17 cellular contexts compared by ENCODE assay signal in the genomic region with DNA sequence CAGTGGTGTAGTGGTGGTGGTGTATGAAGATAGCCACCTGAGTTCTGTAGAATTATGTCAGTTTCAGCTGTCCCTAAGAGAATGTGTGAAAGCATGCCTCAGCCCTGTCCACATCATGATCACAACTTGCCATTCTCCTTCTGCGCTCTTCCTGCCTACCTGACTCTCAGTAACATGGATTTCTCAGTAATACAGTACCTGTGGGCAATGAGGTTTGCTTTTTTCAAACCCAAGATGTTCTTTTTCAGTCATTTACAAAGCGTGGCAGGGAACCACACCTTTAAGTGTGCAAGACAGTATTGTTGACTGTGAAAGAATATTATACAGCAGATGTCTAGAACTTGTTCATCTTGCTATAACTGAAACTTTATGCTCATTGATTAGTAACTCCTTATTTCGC. TPM values are rescaled to one million over a fixed set of nuclear protein-coding genes. Genes with fewer than 3 reads are reported as not detected.
A peak's percentile ranks its signal among the peaks of the same experiment; 100 is the strongest.
DNase-seq lines count a peak whose midpoint lies in the region; ATAC-seq and TF ChIP-seq lines count a peak whose summit lies in the region.
"Had no signal": no experiment of that assay in that cellular context is flagged by ENCODE, and none has a peak within 500 bp of the region (broad histone marks: within the 10 kb centered on the region; RNA-seq: fewer than 3 reads in every experiment).

No MANE protein-coding gene starts in this region.

- intact Hi-C loops in CD8-positive, alpha-beta T cell (cut with DNase I, micrococcal nuclease), result no loop called here

- no peak for TF ChIP-seq CTCF in CD8-positive, alpha-beta T cell (IDR thresholded peaks at IDR 0.05)
- TF ChIP-seq CTCF in GM10266 (IDR thresholded peaks at IDR 0.05; ENCODE audit: control insufficient read depth, insufficient read depth, low read depth, missing control alignments), result no peak

- peaks cover 59% of the 10 kb centered on the region for H3K4me1 Mint-ChIP-seq in activated T-cell treated with anti-CD3 and anti-CD28 coated beads, Interleukin-2, amount 50 U/mL, for 24 hours (ENCODE audit: low read depth)
- peaks cover 68% of the 10 kb centered on the region for H3K4me1 Mint-ChIP-seq in activated T-cell treated with anti-CD3 and anti-CD28 coated beads, Interleukin-2, amount 50 U/mL, for 4 hours (ENCODE audit: low read depth)
- H3K4me1 Mint-ChIP-seq in CD8-positive, alpha-beta T cell (ENCODE audit: low read depth), result peaks cover 73% of the 10 kb centered on the region
- peaks cover 57% of the 10 kb centered on the region for H3K4me1 Mint-ChIP-seq in activated CD8-positive, alpha-beta T cell treated with anti-CD3 and anti-CD28 coated beads, Interleukin-2, amount 10 ng/mL, durations not matched to agents 7 days and 5 days (ENCODE audit: low read depth)
- peaks cover 5% of the 10 kb centered on the region for H3K4me1 Mint-ChIP-seq in memory B cell

- POLR2A ChIA-PET in CD8-positive, alpha-beta T cell (lab: Charles Lee), result interaction anchor here (1.3 kb wide), 1 partner anchor 16 kb away, joined by 7 read pairs; no protein-coding TSS in a partner anchor
- POLR2A ChIA-PET in activated CD8-positive, alpha-beta T cell treated with anti-CD3 and anti-CD28 coated beads, Interleukin-2, amount 10 ng/mL, durations not matched to agents 7 days and 5 days (lab: Charles Lee), result no interaction called here

- no peak for DNase-seq in activated T-cell treated with anti-CD3 and anti-CD28 coated beads, Interleukin-2, amount 50 U/mL, for 24 hours
- DNase-seq in activated T-cell treated with anti-CD3 and anti-CD28 coated beads, Interleukin-2, amount 50 U/mL, for 4 hours, result no peak
- DNase-seq in CD8-positive, alpha-beta T cell, result no peak
- DNase-seq in activated CD8-positive, alpha-beta T cell treated with anti-CD3 and anti-CD28 coated beads, Interleukin-2, amount 10 ng/mL, durations not matched to agents 7 days and 5 days, result no peak
- DNase-seq in memory B cell (ENCODE audit: low spot score in 2 of 2) (no peak), GM10266 (ENCODE audit: extremely low spot score) (no peak), OCI-M2 (lab: John Stamatoyannopoulos, UW; ENCODE audit: unreplicated experiment) (no peak)
- DNase-seq: AML-193, DND-41, GDM1, GM23248, NCI-H1417, NCI-H2029 treated with DMSO at 0.1 percent for 48 hours, NCI-H510A had no signal

- H3K27me3 ChIP-seq in CD8-positive, alpha-beta T cell (ENCODE audit: insufficient read depth, low read length), result no peaks in the 10 kb centered on the region

- peaks cover 73% of the 10 kb centered on the region for H3K36me3 ChIP-seq in CD8-positive, alpha-beta T cell (ENCODE audit: insufficient read depth, low read length)

- no peak overlapping the region for H3K27ac ChIP-seq in CD8-positive, alpha-beta T cell (ENCODE audit: low read depth, low read length)
- H3K27ac ChIP-seq: GM23248 had no signal

- peaks cover 38% of the 10 kb centered on the region for H3K4me1 ChIP-seq in CD8-positive, alpha-beta T cell (ENCODE audit: insufficient read depth, low read length)

- H3K9me3 Mint-ChIP-seq in activated T-cell treated with anti-CD3 and anti-CD28 coated beads, Interleukin-2, amount 50 U/mL, for 24 hours, result no peaks in the 10 kb centered on the region
- no peaks in the 10 kb centered on the region for H3K9me3 Mint-ChIP-seq in activated T-cell treated with anti-CD3 and anti-CD28 coated beads, Interleukin-2, amount 50 U/mL, for 4 hours
- H3K9me3 Mint-ChIP-seq in CD8-positive, alpha-beta T cell, result no peaks in the 10 kb centered on the region
- no peaks in the 10 kb centered on the region for H3K9me3 Mint-ChIP-seq in activated CD8-positive, alpha-beta T cell treated with anti-CD3 and anti-CD28 coated beads, Interleukin-2, amount 10 ng/mL, durations not matched to agents 7 days and 5 days (ENCODE audit: insufficient read depth)
- no peaks in the 10 kb centered on the region for H3K9me3 Mint-ChIP-seq in memory B cell
- H3K9me3 Mint-ChIP-seq: IgD-negative memory B cell had no signal

- ATAC-seq in activated T-cell treated with anti-CD3 and anti-CD28 coated beads, Interleukin-2, amount 50 U/mL, for 4 hours, result no peak
- no peak for ATAC-seq in CD8-positive, alpha-beta T cell
- ATAC-seq in activated CD8-positive, alpha-beta T cell treated with anti-CD3 and anti-CD28 coated beads, Interleukin-2, amount 10 ng/mL, durations not matched to agents 7 days and 5 days, result peak; percentile 40
- ATAC-seq in memory B cell (ENCODE audit: low read depth), result no peak
- ATAC-seq in HG03097 (IDR thresholded peaks at IDR 0.05; ENCODE audit: low FRiP score, unreplicated experiment), result no peak
- ATAC-seq: HCT116 had no signal

- H3K4me3 Mint-ChIP-seq in activated T-cell treated with anti-CD3 and anti-CD28 coated beads, Interleukin-2, amount 50 U/mL, for 24 hours, result no peak overlapping the region
- no peak overlapping the region for H3K4me3 Mint-ChIP-seq in activated T-cell treated with anti-CD3 and anti-CD28 coated beads, Interleukin-2, amount 50 U/mL, for 4 hours
- H3K4me3 Mint-ChIP-seq in CD8-positive, alpha-beta T cell, result no peak overlapping the region
- no peak overlapping the region for H3K4me3 Mint-ChIP-seq in activated CD8-positive, alpha-beta T cell treated with anti-CD3 and anti-CD28 coated beads, Interleukin-2, amount 10 ng/mL, durations not matched to agents 7 days and 5 days
- no peak overlapping the region for H3K4me3 Mint-ChIP-seq in memory B cell
- H3K4me3 Mint-ChIP-seq: IgD-negative memory B cell had no signal

- no peaks in the 10 kb centered on the region for H3K27me3 Mint-ChIP-seq in activated T-cell treated with anti-CD3 and anti-CD28 coated beads, Interleukin-2, amount 50 U/mL, for 24 hours
- no peaks in the 10 kb centered on the region for H3K27me3 Mint-ChIP-seq in activated T-cell treated with anti-CD3 and anti-CD28 coated beads, Interleukin-2, amount 50 U/mL, for 4 hours (ENCODE audit: low read depth)
- no peaks in the 10 kb centered on the region for H3K27me3 Mint-ChIP-seq in CD8-positive, alpha-beta T cell (ENCODE audit: low read depth)
- H3K27me3 Mint-ChIP-seq in activated CD8-positive, alpha-beta T cell treated with anti-CD3 and anti-CD28 coated beads, Interleukin-2, amount 10 ng/mL, durations not matched to agents 7 days and 5 days (ENCODE audit: low read depth), result no peaks in the 10 kb centered on the region
- no peaks in the 10 kb centered on the region for H3K27me3 Mint-ChIP-seq in memory B cell
- H3K27me3 Mint-ChIP-seq: IgD-negative memory B cell had no signal

- peaks cover 93% of the 10 kb centered on the region for H3K36me3 Mint-ChIP-seq in activated T-cell treated with anti-CD3 and anti-CD28 coated beads, Interleukin-2, amount 50 U/mL, for 24 hours (ENCODE audit: low read depth)
- H3K36me3 Mint-ChIP-seq in activated T-cell treated with anti-CD3 and anti-CD28 coated beads, Interleukin-2, amount 50 U/mL, for 4 hours (ENCODE audit: insufficient read depth), result peaks cover 67% of the 10 kb centered on the region
- H3K36me3 Mint-ChIP-seq in CD8-positive, alpha-beta T cell, result peaks cover 92% of the 10 kb centered on the region
- H3K36me3 Mint-ChIP-seq in activated CD8-positive, alpha-beta T cell treated with anti-CD3 and anti-CD28 coated beads, Interleukin-2, amount 10 ng/mL, durations not matched to agents 7 days and 5 days (ENCODE audit: low read depth), result peaks cover 81% of the 10 kb centered on the region
- H3K36me3 Mint-ChIP-seq in memory B cell, result peaks cover 49% of the 10 kb centered on the region

- no peaks in the 10 kb centered on the region for H3K9me3 ChIP-seq in CD8-positive, alpha-beta T cell (ENCODE audit: low read length)

- CTCF ChIA-PET in CD8-positive, alpha-beta T cell (lab: Charles Lee), result interaction anchor here (14.7 kb wide), 1 partner anchor 7 kb away, joined by 187 read pairs; no protein-coding TSS in a partner anchor
- CTCF ChIA-PET in activated CD8-positive, alpha-beta T cell treated with anti-CD3 and anti-CD28 coated beads, Interleukin-2, amount 10 ng/mL, durations not matched to agents 7 days and 5 days (lab: Charles Lee), result interaction anchor here (1.2 to 4.7 kb wide), 2 partner anchors 9 to 24 kb away, joined by 4 to 31 read pairs; no protein-coding TSS in a partner anchor

- no peak overlapping the region for H3K4me3 ChIP-seq in CD8-positive, alpha-beta T cell (ENCODE audit: low read depth, low read length)
- H3K4me3 ChIP-seq: GM23248 had no signal

- H3K27ac Mint-ChIP-seq in activated T-cell treated with anti-CD3 and anti-CD28 coated beads, Interleukin-2, amount 50 U/mL, for 24 hours, result peak overlapping the region; percentile 80
- peak overlapping the region; percentile 72 for H3K27ac Mint-ChIP-seq in CD8-positive, alpha-beta T cell
- peak overlapping the region; percentile 67 for H3K27ac Mint-ChIP-seq in activated CD8-positive, alpha-beta T cell treated with anti-CD3 and anti-CD28 coated beads, Interleukin-2, amount 10 ng/mL, durations not matched to agents 7 days and 5 days
- peak overlapping the region; percentile 21 for H3K27ac Mint-ChIP-seq in memory B cell

RNA-seq across cellular contexts. Expression of a gene that starts 38.9 kb away (rescaled TPM):
- total RNA-seq in activated T-cell treated with anti-CD3 and anti-CD28 coated beads, Interleukin-2, amount 50 U/mL, for 4 hours, result 100 to 1,000 TPM; 198 to 222 (median 214) TPM
- total RNA-seq in CD8-positive, alpha-beta T cell, result 100 to 1,000 TPM; 134 to 138 TPM
- total RNA-seq in activated CD8-positive, alpha-beta T cell treated with anti-CD3 and anti-CD28 coated beads, Interleukin-2, amount 10 ng/mL, durations not matched to agents 7 days and 5 days, result 10 to 100 TPM; 81.2 to 86.3 TPM

Comparison
In these comparisons a context has a peak if more than half of its experiments do, and no peak if none do; other contexts are left out.
1. H3K27ac Mint-ChIP-seq: peak in every context shown above with its lines; median percentile 80 in activated T-cell treated with anti-CD3 and anti-CD28 coated beads, Interleukin-2, amount 50 U/mL, for 24 hours; 72 in CD8-positive, alpha-beta T cell; 67 in activated CD8-positive, alpha-beta T cell treated with anti-CD3 and anti-CD28 coated beads, Interleukin-2, amount 10 ng/mL, durations not matched to agents 7 days and 5 days; 21 in memory B cell.